ENCODE assay signal across 12 cellular contexts in the genomic region with DNA sequence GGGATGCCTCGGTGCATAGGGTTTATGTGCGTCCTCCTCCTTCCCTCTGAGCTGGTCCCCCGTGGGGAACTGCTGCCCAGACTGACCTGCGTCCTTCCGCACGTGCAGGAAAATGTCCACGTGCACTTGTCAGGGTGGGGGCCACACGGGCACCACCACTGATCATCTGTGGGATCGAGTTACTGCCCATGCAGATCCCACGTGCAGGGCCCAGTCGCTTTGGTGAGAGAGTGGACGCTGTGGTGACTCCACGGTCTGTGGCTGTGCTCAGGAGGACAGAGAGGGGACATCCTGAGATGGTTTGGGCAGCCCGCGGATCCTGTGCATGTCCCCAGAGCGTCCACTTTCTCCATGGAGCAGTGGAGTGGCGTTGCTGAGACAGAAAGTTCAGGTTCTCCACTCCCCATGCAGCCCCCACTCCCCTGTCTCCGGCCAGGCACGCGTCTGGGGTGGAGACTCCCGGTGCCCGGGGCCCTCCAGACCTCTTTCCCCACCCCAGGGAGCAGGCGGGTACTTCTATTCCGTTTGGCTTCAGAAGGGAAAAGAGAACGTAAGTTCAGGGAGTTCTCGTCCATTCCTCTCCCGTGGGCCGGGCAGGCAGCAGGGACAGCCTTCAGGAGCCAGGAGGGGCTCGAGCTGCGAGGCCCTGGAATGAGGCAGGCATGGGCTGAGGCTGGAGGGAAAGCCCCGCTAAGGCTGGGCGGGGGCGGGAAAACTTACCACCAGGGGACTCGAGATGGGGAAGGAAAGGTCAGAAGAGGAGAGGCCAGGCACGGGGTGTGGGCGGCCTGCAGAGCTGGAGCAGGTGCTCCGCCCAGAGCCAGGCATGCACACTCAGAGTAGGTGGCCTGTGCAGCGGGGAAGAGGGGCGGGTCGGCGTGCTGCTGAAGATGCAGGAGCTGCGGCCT. TPM values are rescaled to one million over a fixed set of nuclear protein-coding genes. Genes with fewer than 3 reads are reported as not detected.
DNase-seq lines count a peak whose midpoint lies in the region; ATAC-seq and TF ChIP-seq lines count a peak whose summit lies in the region.
"Had no signal": no experiment of that assay in that cellular context is flagged by ENCODE, and none has a peak within 500 bp of the region (broad histone marks: within the 10 kb centered on the region; RNA-seq: fewer than 3 reads in every experiment).

No MANE protein-coding gene starts in this region.

- in situ Hi-C loops in GM13977 (cut with MboI; ENCODE audit: low pct_unique_long_range_greater_than_20kb, low sequenced_read_pairs, unreplicated experiment): no loop called here

- no peak overlapping the region for H3K27ac ChIP-seq in foreskin keratinocyte
- no peak overlapping the region for H3K27ac ChIP-seq in neuronal stem cell (replicated peaks; ENCODE audit: low read length)

- H3K4me1 ChIP-seq in BE2C (peaks cover 81% of the 10 kb centered on the region), foreskin keratinocyte (peaks cover 38% of the 10 kb centered on the region), neuronal stem cell (ENCODE audit: control insufficient read depth in 2 of 2, insufficient read depth in 1 of 2, low read depth in 1 of 2, low read length in 2 of 2) (peaks cover 7 to 9% of the 10 kb centered on the region in 2 donors)

- peak; percentile 3; the same call in 1 of the 2 replicates for TF ChIP-seq RAD21 in Ishikawa (IDR thresholded peaks at IDR 0.05; ENCODE audit: low read depth)

- H2BK5ac ChIP-seq in neuronal stem cell (ENCODE audit: low read length): peak overlapping the region; percentile 46

- ATAC-seq in foreskin keratinocyte (peak; percentile 59), GM19397 (IDR thresholded peaks at IDR 0.05; ENCODE audit: unreplicated experiment) (no peak), natural killer cell (no peak)

- H4K8ac ChIP-seq in neuronal stem cell (ENCODE audit: low read depth, low read length): no peak overlapping the region

- H3K27me3 ChIP-seq in BE2C (no peaks in the 10 kb centered on the region), foreskin keratinocyte (no peaks in the 10 kb centered on the region), neuronal stem cell (ENCODE audit: control insufficient read depth in 3 of 3, insufficient read depth in 3 of 3, low read depth in 1 of 3, low read length in 3 of 3) (no peaks in the 10 kb centered on the region)

- H3K4ac ChIP-seq in neuronal stem cell (ENCODE audit: low read length): no peak overlapping the region

- WGBS in neuronal stem cell (ENCODE audit: extremely low coverage in 2 of 2, insufficient read length in 2 of 2, insufficient replicate concordance in 1 of 2), 2 donors: no CpG with 5 or more reads among the region's 42 CpGs

- no peak for TF ChIP-seq CTCF in BE2C (IDR thresholded peaks at IDR 0.05; ENCODE audit: low read depth, low read length)
- no peak for TF ChIP-seq CTCF in foreskin keratinocyte (conservative IDR thresholded peaks at IDR 0.05)
- no peak for TF ChIP-seq CTCF in natural killer cell (IDR thresholded peaks at IDR 0.05)
- no peak for TF ChIP-seq CTCF in GM13977 (IDR thresholded peaks at IDR 0.05; ENCODE audit: extremely low read depth, insufficient read depth, missing control alignments)

- peak overlapping the region; percentile 56 for H3K23ac ChIP-seq in neuronal stem cell (ENCODE audit: low read depth, low read length, poor library complexity)

- H3K27me3 Mint-ChIP-seq in natural killer cell (ENCODE audit: low read depth in 2 of 2): peaks cover 0 to 2% of the 10 kb centered on the region in 2 donors

- no peak overlapping the region for H3K27ac Mint-ChIP-seq in natural killer cell

- H2AFZ ChIP-seq in neuronal stem cell (ENCODE audit: low read length): no peak overlapping the region

- H3K9me3 Mint-ChIP-seq in natural killer cell: no peaks in the 10 kb centered on the region
- H3K9me3 Mint-ChIP-seq: neural crest cell had no signal

- no peak for TF ChIP-seq EP300 in Ishikawa (IDR thresholded peaks at IDR 0.05; ENCODE audit: borderline replicate concordance)

- peak overlapping the region; percentile 86 for H3K18ac ChIP-seq in neuronal stem cell (ENCODE audit: low read length)

- H2AK5ac ChIP-seq in neuronal stem cell (ENCODE audit: low read depth, low read length): peak overlapping the region; percentile 83

- peak overlapping the region; percentile 1 for H2BK15ac ChIP-seq in neuronal stem cell (ENCODE audit: low read length)

- H4K91ac ChIP-seq in neuronal stem cell (ENCODE audit: low read depth, low read length, poor library complexity): peak overlapping the region; percentile 64

- H3K4me2 ChIP-seq in neuronal stem cell (ENCODE audit: insufficient read depth, low read length, poor library complexity, severe bottlenecking): no peak overlapping the region

- no peaks in the 10 kb centered on the region for H3K36me3 Mint-ChIP-seq in natural killer cell

- no peak overlapping the region for H3K9ac ChIP-seq in neuronal stem cell (ENCODE audit: low read depth, low read length, poor library complexity)

- H3K4me1 Mint-ChIP-seq in natural killer cell: peaks cover 6 to 12% of the 10 kb centered on the region in 2 donors

- no peak overlapping the region for H3K4me3 Mint-ChIP-seq in natural killer cell
- H3K4me3 Mint-ChIP-seq: neural crest cell had no signal

- no peaks in the 10 kb centered on the region for H3K9me3 ChIP-seq in BE2C
- peaks cover 0 to 2% of the 10 kb centered on the region in 2 donors for H3K9me3 ChIP-seq in neuronal stem cell (replicated peaks in 1 of 2; ENCODE audit: control insufficient read depth in 2 of 2, insufficient read depth in 1 of 2, low read depth in 1 of 2, low read length in 2 of 2)

- H3K4me3 ChIP-seq in BE2C (ENCODE audit: low read depth, low read length) (no peak overlapping the region), neuronal stem cell (ENCODE audit: low read length in 2 of 2) (no peak overlapping the region)

- H3K36me3 ChIP-seq in BE2C (peaks cover 38% of the 10 kb centered on the region), neuronal stem cell (replicated peaks in 1 of 2; ENCODE audit: control insufficient read depth in 2 of 2, insufficient read depth in 2 of 2, low read length in 2 of 2) (no peaks in the 10 kb centered on the region)

- peak overlapping the region; percentile 3 for H2BK12ac ChIP-seq in neuronal stem cell (ENCODE audit: low read length)

- no peaks in the 10 kb centered on the region for H3K79me1 ChIP-seq in neuronal stem cell (ENCODE audit: low read depth, low read length)

- intact Hi-C loops in natural killer cell (cut with micrococcal nuclease): no loop called here

- peak overlapping the region; percentile 26 for H2BK120ac ChIP-seq in neuronal stem cell (ENCODE audit: low read depth, low read length)

- peak overlapping the region; percentile 51 for H3K14ac ChIP-seq in neuronal stem cell (ENCODE audit: low read length)

- DNase-seq in BE2C: peak; percentile 78
- DNase-seq in foreskin keratinocyte: no peak
- no peak for DNase-seq in neuronal stem cell (ENCODE audit: low spot score)
- DNase-seq in NCI-H1092 (lab: John Stamatoyannopoulos, UW): no peak
- no peak for DNase-seq in natural killer cell
- no peak for DNase-seq in GM13977 (ENCODE audit: low spot score)
- DNase-seq: AML-193; NCI-H187 treated with DMSO at 0.1 percent for 48 hours; stimulated activated CD4-positive, alpha-beta T cell treated with anti-CD3 and anti-CD28 coated beads, Interleukin-4, amount 100 ng/mL, for 24 hours had no signal

TF ChIP-seq in Ishikawa, 13 proteins besides CTCF, POLR2A, EP300 and RAD21 (continues in another document):
- no peak for TF ChIP-seq TEAD4 (IDR thresholded peaks at IDR 0.05)
- no peak for TF ChIP-seq TCF12 (IDR thresholded peaks at IDR 0.05; ENCODE audit: low read depth)
- TF ChIP-seq, protein P1, sequence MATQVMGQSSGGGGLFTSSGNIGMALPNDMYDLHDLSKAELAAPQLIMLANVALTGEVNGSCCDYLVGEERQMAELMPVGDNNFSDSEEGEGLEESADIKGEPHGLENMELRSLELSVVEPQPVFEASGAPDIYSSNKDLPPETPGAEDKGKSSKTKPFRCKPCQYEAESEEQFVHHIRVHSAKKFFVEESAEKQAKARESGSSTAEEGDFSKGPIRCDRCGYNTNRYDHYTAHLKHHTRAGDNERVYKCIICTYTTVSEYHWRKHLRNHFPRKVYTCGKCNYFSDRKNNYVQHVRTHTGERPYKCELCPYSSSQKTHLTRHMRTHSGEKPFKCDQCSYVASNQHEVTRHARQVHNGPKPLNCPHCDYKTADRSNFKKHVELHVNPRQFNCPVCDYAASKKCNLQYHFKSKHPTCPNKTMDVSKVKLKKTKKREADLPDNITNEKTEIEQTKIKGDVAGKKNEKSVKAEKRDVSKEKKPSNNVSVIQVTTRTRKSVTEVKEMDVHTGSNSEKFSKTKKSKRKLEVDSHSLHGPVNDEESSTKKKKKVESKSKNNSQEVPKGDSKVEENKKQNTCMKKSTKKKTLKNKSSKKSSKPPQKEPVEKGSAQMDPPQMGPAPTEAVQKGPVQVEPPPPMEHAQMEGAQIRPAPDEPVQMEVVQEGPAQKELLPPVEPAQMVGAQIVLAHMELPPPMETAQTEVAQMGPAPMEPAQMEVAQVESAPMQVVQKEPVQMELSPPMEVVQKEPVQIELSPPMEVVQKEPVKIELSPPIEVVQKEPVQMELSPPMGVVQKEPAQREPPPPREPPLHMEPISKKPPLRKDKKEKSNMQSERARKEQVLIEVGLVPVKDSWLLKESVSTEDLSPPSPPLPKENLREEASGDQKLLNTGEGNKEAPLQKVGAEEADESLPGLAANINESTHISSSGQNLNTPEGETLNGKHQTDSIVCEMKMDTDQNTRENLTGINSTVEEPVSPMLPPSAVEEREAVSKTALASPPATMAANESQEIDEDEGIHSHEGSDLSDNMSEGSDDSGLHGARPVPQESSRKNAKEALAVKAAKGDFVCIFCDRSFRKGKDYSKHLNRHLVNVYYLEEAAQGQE (IDR thresholded peaks at IDR 0.05; ENCODE audit: low read depth): no peak
- TF ChIP-seq, protein P2, sequence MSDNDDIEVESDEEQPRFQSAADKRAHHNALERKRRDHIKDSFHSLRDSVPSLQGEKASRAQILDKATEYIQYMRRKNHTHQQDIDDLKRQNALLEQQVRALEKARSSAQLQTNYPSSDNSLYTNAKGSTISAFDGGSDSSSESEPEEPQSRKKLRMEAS (IDR thresholded peaks at IDR 0.05): peak; percentile 31; the same call in 1 of the 2 replicates
- TF ChIP-seq CREB1 (IDR thresholded peaks at IDR 0.05; ENCODE audit: low read depth): no peak
- TF ChIP-seq FOXM1 (IDR thresholded peaks at IDR 0.05; ENCODE audit: borderline replicate concordance, low read depth): no peak
- TF ChIP-seq, protein P3, sequence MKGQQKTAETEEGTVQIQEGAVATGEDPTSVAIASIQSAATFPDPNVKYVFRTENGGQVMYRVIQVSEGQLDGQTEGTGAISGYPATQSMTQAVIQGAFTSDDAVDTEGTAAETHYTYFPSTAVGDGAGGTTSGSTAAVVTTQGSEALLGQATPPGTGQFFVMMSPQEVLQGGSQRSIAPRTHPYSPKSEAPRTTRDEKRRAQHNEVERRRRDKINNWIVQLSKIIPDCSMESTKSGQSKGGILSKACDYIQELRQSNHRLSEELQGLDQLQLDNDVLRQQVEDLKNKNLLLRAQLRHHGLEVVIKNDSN (IDR thresholded peaks at IDR 0.05): no peak
- no peak for TF ChIP-seq YY1 (IDR thresholded peaks at IDR 0.05; ENCODE audit: low read depth)

RNA-seq across cellular contexts. Expression of a gene that starts 59.9 kb away (rescaled TPM):
- polyA plus RNA-seq in BE2C (2012; ENCODE audit: insufficient read depth, insufficient read length, low read depth): 18.5 TPM
- 156 and 161 TPM in 2 replicates for total RNA-seq in foreskin keratinocyte
- polyA plus RNA-seq in foreskin keratinocyte: 22.4 and 28.7 TPM in 2 replicates
- 3.2 TPM for polyA plus RNA-seq in neuronal stem cell (2013, experiment 1 of 2)
- polyA plus RNA-seq in neuronal stem cell (2013, experiment 2 of 2): 3.1 TPM
- total RNA-seq in natural killer cell: not detected

Comparison
In these comparisons a context has a peak if more than half of its experiments do, and no peak if none do; other contexts are left out.
1. RNA of a gene that starts 59.9 kb away (total RNA-seq): 156 to 161 TPM in foreskin keratinocyte; not detected in natural killer cell; every median in the first group is over 100 times any median in the second.